1 cellular context compared by ENCODE assay signal in genomic region chr7:653829-654764, GRCh38.
TF ChIP-seq lines count a peak whose summit lies in the region.

No MANE protein-coding gene starts in this region.

TF ChIP-seq in HEK293, 187 proteins besides CTCF, POLR2A, EP300 and RAD21 (continued from another document and continues in another):
- TF ChIP-seq, protein P1, sequence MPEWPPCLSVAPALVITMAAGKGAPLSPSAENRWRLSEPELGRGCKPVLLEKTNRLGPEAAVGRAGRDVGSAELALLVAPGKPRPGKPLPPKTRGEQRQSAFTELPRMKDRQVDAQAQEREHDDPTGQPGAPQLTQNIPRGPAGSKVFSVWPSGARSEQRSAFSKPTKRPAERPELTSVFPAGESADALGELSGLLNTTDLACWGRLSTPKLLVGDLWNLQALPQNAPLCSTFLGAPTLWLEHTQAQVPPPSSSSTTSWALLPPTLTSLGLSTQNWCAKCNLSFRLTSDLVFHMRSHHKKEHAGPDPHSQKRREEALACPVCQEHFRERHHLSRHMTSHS (tag by site-specific recombination; IDR thresholded peaks at IDR 0.05) = no peak
- TF ChIP-seq SALL2 (tag by site-specific recombination; IDR thresholded peaks at IDR 0.05; ENCODE audit: borderline replicate concordance) = 0 out of 2 replicates have a peak, but pooled peaks have one; percentile 46
- TF ChIP-seq ZIC2 (tag by site-specific recombination; IDR thresholded peaks at IDR 0.05) = no peak
- TF ChIP-seq ZNF521 (tag by site-specific recombination; IDR thresholded peaks at IDR 0.05) = no peak; the same call in none of the 2 replicates
- TF ChIP-seq ZNF639 (tag by site-specific recombination; IDR thresholded peaks at IDR 0.05) = no peak
- no peak; the same call in 1 of the 2 replicates for TF ChIP-seq ZFP41 (tag by site-specific recombination; IDR thresholded peaks at IDR 0.05; ENCODE audit: borderline replicate concordance)
- TF ChIP-seq ZNF677 (tag by site-specific recombination; IDR thresholded peaks at IDR 0.05) = no peak
- TF ChIP-seq ZNF501 (tag by site-specific recombination; IDR thresholded peaks at IDR 0.05) = no peak
- TF ChIP-seq HOXD13 (CRISPR knock-in tag; IDR thresholded peaks at IDR 0.05; ENCODE audit: borderline replicate concordance) = no peak
- no peak for TF ChIP-seq IKZF3 (tag by site-specific recombination; IDR thresholded peaks at IDR 0.05)
- TF ChIP-seq, protein P2, sequence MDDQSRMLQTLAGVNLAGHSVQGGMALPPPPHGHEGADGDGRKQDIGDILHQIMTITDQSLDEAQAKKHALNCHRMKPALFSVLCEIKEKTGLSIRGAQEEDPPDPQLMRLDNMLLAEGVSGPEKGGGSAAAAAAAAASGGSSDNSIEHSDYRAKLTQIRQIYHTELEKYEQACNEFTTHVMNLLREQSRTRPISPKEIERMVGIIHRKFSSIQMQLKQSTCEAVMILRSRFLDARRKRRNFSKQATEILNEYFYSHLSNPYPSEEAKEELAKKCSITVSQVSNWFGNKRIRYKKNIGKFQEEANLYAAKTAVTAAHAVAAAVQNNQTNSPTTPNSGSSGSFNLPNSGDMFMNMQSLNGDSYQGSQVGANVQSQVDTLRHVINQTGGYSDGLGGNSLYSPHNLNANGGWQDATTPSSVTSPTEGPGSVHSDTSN (CRISPR knock-in tag; IDR thresholded peaks at IDR 0.05) = no peak
- TF ChIP-seq ZNF777 (tag by site-specific recombination; IDR thresholded peaks at IDR 0.05; ENCODE audit: borderline replicate concordance) = no peak
- TF ChIP-seq ZNF23 (tag by site-specific recombination; IDR thresholded peaks at IDR 0.05; ENCODE audit: borderline replicate concordance) = no peak
- TF ChIP-seq ZNF571 (tag by site-specific recombination; IDR thresholded peaks at IDR 0.05) = 0 out of 2 replicates have a peak, but pooled peaks have one; percentile 22
- 0 out of 2 replicates have a peak, but pooled peaks have one; percentile 7 for TF ChIP-seq ZNF16 (tag by site-specific recombination; IDR thresholded peaks at IDR 0.05; ENCODE audit: low read depth)
- TF ChIP-seq KLF1 (tag by site-specific recombination; IDR thresholded peaks at IDR 0.05) = no peak
- TF ChIP-seq PATZ1 (tag by site-specific recombination; IDR thresholded peaks at IDR 0.05) = peak; percentile 11; the same call in 1 of the 2 replicates
- no peak for TF ChIP-seq ZNF514 (tag by site-specific recombination; IDR thresholded peaks at IDR 0.05)
- TF ChIP-seq MEIS1 (CRISPR knock-in tag; IDR thresholded peaks at IDR 0.05; ENCODE audit: borderline replicate concordance) = no peak
- TF ChIP-seq, protein P3, sequence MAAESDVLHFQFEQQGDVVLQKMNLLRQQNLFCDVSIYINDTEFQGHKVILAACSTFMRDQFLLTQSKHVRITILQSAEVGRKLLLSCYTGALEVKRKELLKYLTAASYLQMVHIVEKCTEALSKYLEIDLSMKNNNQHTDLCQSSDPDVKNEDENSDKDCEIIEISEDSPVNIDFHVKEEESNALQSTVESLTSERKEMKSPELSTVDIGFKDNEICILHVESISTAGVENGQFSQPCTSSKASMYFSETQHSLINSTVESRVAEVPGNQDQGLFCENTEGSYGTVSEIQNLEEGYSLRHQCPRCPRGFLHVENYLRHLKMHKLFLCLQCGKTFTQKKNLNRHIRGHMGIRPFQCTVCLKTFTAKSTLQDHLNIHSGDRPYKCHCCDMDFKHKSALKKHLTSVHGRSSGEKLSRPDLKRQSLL (tag by site-specific recombination; IDR thresholded peaks at IDR 0.05) = no peak
- TF ChIP-seq ZNF600 (tag by site-specific recombination; IDR thresholded peaks at IDR 0.05) = no peak
- TF ChIP-seq ZNF292 (tag by site-specific recombination; IDR thresholded peaks at IDR 0.05; ENCODE audit: borderline replicate concordance, low read depth) = no peak
- TF ChIP-seq ZNF529 (tag by site-specific recombination; IDR thresholded peaks at IDR 0.05; ENCODE audit: insufficient replicate concordance) = no peak
- TF ChIP-seq BCL11B (tag by site-specific recombination; IDR thresholded peaks at IDR 0.05; ENCODE audit: low read depth) = no peak
- TF ChIP-seq ZNF433 (tag by site-specific recombination; IDR thresholded peaks at IDR 0.05; ENCODE audit: low read depth) = no peak
- TF ChIP-seq ZBTB26 (tag by site-specific recombination; optimal IDR thresholded peaks at IDR 0.05) = no peak
- TF ChIP-seq ZNF248 (tag by site-specific recombination; IDR thresholded peaks at IDR 0.05) = 0 out of 2 replicates have a peak, but pooled peaks have one; percentile 44
- 0 out of 2 replicates have a peak, but pooled peaks have one; percentile 49 for TF ChIP-seq ZNF48 (tag by site-specific recombination; IDR thresholded peaks at IDR 0.05)
- no peak for TF ChIP-seq ZBTB10 (tag by site-specific recombination; IDR thresholded peaks at IDR 0.05)
- TF ChIP-seq ZNF513 (tag by site-specific recombination; IDR thresholded peaks at IDR 0.05) = peak; percentile 97
- TF ChIP-seq ZBTB20 (tag by site-specific recombination; IDR thresholded peaks at IDR 0.05) = 0 out of 2 replicates have a peak, but pooled peaks have one; percentile 14
- no peak for TF ChIP-seq ZNF792 (tag by site-specific recombination; IDR thresholded peaks at IDR 0.05)
- no peak for TF ChIP-seq SP7 (tag by site-specific recombination; IDR thresholded peaks at IDR 0.05)
- TF ChIP-seq, protein P4, sequence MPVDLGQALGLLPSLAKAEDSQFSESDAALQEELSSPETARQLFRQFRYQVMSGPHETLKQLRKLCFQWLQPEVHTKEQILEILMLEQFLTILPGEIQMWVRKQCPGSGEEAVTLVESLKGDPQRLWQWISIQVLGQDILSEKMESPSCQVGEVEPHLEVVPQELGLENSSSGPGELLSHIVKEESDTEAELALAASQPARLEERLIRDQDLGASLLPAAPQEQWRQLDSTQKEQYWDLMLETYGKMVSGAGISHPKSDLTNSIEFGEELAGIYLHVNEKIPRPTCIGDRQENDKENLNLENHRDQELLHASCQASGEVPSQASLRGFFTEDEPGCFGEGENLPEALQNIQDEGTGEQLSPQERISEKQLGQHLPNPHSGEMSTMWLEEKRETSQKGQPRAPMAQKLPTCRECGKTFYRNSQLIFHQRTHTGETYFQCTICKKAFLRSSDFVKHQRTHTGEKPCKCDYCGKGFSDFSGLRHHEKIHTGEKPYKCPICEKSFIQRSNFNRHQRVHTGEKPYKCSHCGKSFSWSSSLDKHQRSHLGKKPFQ (tag by site-specific recombination; IDR thresholded peaks at IDR 0.05) = no peak
- TF ChIP-seq ZNF10 (tag by site-specific recombination; IDR thresholded peaks at IDR 0.05) = no peak; the same call in 1 of the 2 replicates
- no peak for TF ChIP-seq ZNF701 (tag by site-specific recombination; IDR thresholded peaks at IDR 0.05)
- no peak for TF ChIP-seq KLF10 (tag by site-specific recombination; IDR thresholded peaks at IDR 0.05)
- no peak for TF ChIP-seq ZNF624 (tag by site-specific recombination; IDR thresholded peaks at IDR 0.05)
- no peak for TF ChIP-seq ZBTB7A (tag by site-specific recombination; IDR thresholded peaks at IDR 0.05; ENCODE audit: low read depth)
- no peak for TF ChIP-seq SP2 (tag by site-specific recombination; IDR thresholded peaks at IDR 0.05)
- TF ChIP-seq ZNF664 (tag by site-specific recombination; IDR thresholded peaks at IDR 0.05) = no peak
- no peak for TF ChIP-seq ZNF350 (tag by site-specific recombination; IDR thresholded peaks at IDR 0.05)
- TF ChIP-seq ZNF596 (tag by site-specific recombination; IDR thresholded peaks at IDR 0.05) = no peak
- TF ChIP-seq ZNF555 (tag by site-specific recombination; conservative IDR thresholded peaks at IDR 0.05) = no peak
- TF ChIP-seq ZEB2 (tag by site-specific recombination; IDR thresholded peaks at IDR 0.05) = no peak
- no peak for TF ChIP-seq GLIS1 (tag by site-specific recombination; IDR thresholded peaks at IDR 0.05)
- TF ChIP-seq ZNF747 (tag by site-specific recombination; IDR thresholded peaks at IDR 0.05) = 0 out of 2 replicates have a peak, but pooled peaks have one; percentile 5
- TF ChIP-seq FEZF1 (tag by site-specific recombination; IDR thresholded peaks at IDR 0.05) = no peak
- TF ChIP-seq ZNF266 (tag by site-specific recombination; IDR thresholded peaks at IDR 0.05; ENCODE audit: low read depth) = 0 out of 2 replicates have a peak, but pooled peaks have one; percentile 27
- no peak for TF ChIP-seq ZNF2 (tag by site-specific recombination; IDR thresholded peaks at IDR 0.05)
- no peak for TF ChIP-seq ZNF404 (tag by site-specific recombination; IDR thresholded peaks at IDR 0.05)
- TF ChIP-seq HOXA7 (CRISPR knock-in tag; IDR thresholded peaks at IDR 0.05; ENCODE audit: borderline replicate concordance) = no peak
- peak; percentile 9; the same call in 1 of the 2 replicates for TF ChIP-seq ZNF157 (tag by site-specific recombination; IDR thresholded peaks at IDR 0.05)
- TF ChIP-seq SETDB1 (IDR thresholded peaks at IDR 0.05; ENCODE audit: insufficient read length, low read length) = no peak
- no peak for TF ChIP-seq ZFHX2 (tag by site-specific recombination; conservative IDR thresholded peaks at IDR 0.05)
- 0 out of 2 replicates have a peak, but pooled peaks have one; percentile 34 for TF ChIP-seq ZNF239 (tag by site-specific recombination; IDR thresholded peaks at IDR 0.05)
